ENCODE assay signal across 21 cellular contexts in genomic region chrX:17563076-17563475, GRCh38.
"Had no signal": no experiment of that assay in that cellular context is flagged by ENCODE, and none has a peak within 500 bp of the region (broad histone marks: within the 10 kb centered on the region; RNA-seq: fewer than 3 reads in every experiment).

No MANE protein-coding gene starts in this region.

- FAIRE-seq: islet of Langerhans, small intestine had no signal

- H3K9me3 Mint-ChIP-seq: activated naive CD4-positive, alpha-beta T cell treated with anti-CD3 and anti-CD28 coated beads, Interleukin-2, amount 50 U/mL, for 72 hours; neural crest cell; stimulated activated naive B cell treated with anti-CD40 and anti-IgM and Interleukin-4, amounts not matched to agents 10 μg/mL and 1 μg/mL and 100 μg/mL, for 72 hours had no signal

- H3K4me1 ChIP-seq: lower lobe of right lung had no signal

- H3K27ac ChIP-seq: coronary artery, esophagus squamous epithelium, gastrocnemius medialis, heart left ventricle, lower lobe of right lung, thyroid gland had no signal

- ATAC-seq: activated naive CD4-positive, alpha-beta T cell treated with anti-CD3 and anti-CD28 coated beads, Interleukin-2, amount 50 U/mL, for 72 hours; gastrocnemius medialis; heart left ventricle; lower lobe of right lung; naive thymus-derived CD4-positive, alpha-beta T cell; sciatic nerve had no signal

- DNase-seq: activated CD4-positive, alpha-beta T cell treated with anti-CD3 and anti-CD28 coated beads, Interleukin-2, amount 50 U/mL, for 4 hours; activated gamma-delta T cell; cerebellar nuclear complex; esophagus squamous epithelium; gastrocnemius medialis; heart left ventricle; lower lobe of right lung; naive thymus-derived CD4-positive, alpha-beta T cell; occipital lobe; posterior cingulate gyrus; small intestine; stimulated activated CD4-positive, alpha-beta T cell treated with anti-CD3 and anti-CD28 coated beads, Interleukin-2, amount 100 ng/mL, for 48 hours; stimulated activated naive B cell treated with anti-CD40 and anti-IgM and Interleukin-4, amounts not matched to agents 10 μg/mL and 1 μg/mL and 100 μg/mL, for 72 hours; substantia nigra; T-helper 9 cell; thyroid gland had no signal

- H3K4me3 Mint-ChIP-seq: naive thymus-derived CD4-positive, alpha-beta T cell; neural crest cell; stimulated activated naive B cell treated with anti-CD40 and anti-IgM and Interleukin-4, amounts not matched to agents 10 μg/mL and 1 μg/mL and 100 μg/mL, for 72 hours had no signal

- H3K27me3 ChIP-seq: esophagus squamous epithelium, gastrocnemius medialis, thyroid gland had no signal

- H3K27me3 Mint-ChIP-seq: stimulated activated naive B cell treated with anti-CD40 and anti-IgM and Interleukin-4, amounts not matched to agents 10 μg/mL and 1 μg/mL and 100 μg/mL, for 72 hours had no signal

- H3K4me3 ChIP-seq: coronary artery, esophagus squamous epithelium, gastrocnemius medialis, heart left ventricle, lower lobe of right lung, thyroid gland had no signal

- H3K4me1 Mint-ChIP-seq: stimulated activated naive B cell treated with anti-CD40 and anti-IgM and Interleukin-4, amounts not matched to agents 10 μg/mL and 1 μg/mL and 100 μg/mL, for 72 hours had no signal

- H3K36me3 ChIP-seq: esophagus squamous epithelium, gastrocnemius medialis, heart left ventricle, lower lobe of right lung, thyroid gland had no signal

- H3K9me3 ChIP-seq: esophagus squamous epithelium, gastrocnemius medialis, heart left ventricle, lower lobe of right lung, thyroid gland had no signal

- H3K27ac Mint-ChIP-seq: activated naive CD4-positive, alpha-beta T cell treated with anti-CD3 and anti-CD28 coated beads, Interleukin-2, amount 50 U/mL, for 72 hours; naive thymus-derived CD4-positive, alpha-beta T cell; stimulated activated naive B cell treated with anti-CD40 and anti-IgM and Interleukin-4, amounts not matched to agents 10 μg/mL and 1 μg/mL and 100 μg/mL, for 72 hours had no signal

- H3K36me3 Mint-ChIP-seq: activated naive CD4-positive, alpha-beta T cell treated with anti-CD3 and anti-CD28 coated beads, Interleukin-2, amount 50 U/mL, for 72 hours; naive thymus-derived CD4-positive, alpha-beta T cell; stimulated activated naive B cell treated with anti-CD40 and anti-IgM and Interleukin-4, amounts not matched to agents 10 μg/mL and 1 μg/mL and 100 μg/mL, for 72 hours had no signal
